24 cellular contexts compared by ENCODE assay signal in genomic region chr3:14150078-14150477, GRCh38. TPM values are rescaled to one million over a fixed set of nuclear protein-coding genes. Genes with fewer than 3 reads are reported as not detected.
DNase-seq lines count a peak whose midpoint lies in the region; ATAC-seq, FAIRE-seq and TF ChIP-seq lines count a peak whose summit lies in the region.
"Had no signal": no experiment of that assay in that cellular context is flagged by ENCODE, and none has a peak within 500 bp of the region (broad histone marks: within the 10 kb centered on the region; RNA-seq: fewer than 3 reads in every experiment).

No MANE protein-coding gene starts in this region.

- no peak for ATAC-seq in CD4-positive, alpha-beta T cell (ENCODE audit: poor library complexity)
- ATAC-seq in naive thymus-derived CD4-positive, alpha-beta T cell, result no peak
- no peak for ATAC-seq in PC-3
- ATAC-seq: A549; HepG2; stimulated activated memory B cell treated with anti-CD40 and anti-IgM and Interleukin-4, amounts not matched to agents 10 μg/mL and 1 μg/mL and 100 μg/mL, for 72 hours had no signal

- no peaks in the 10 kb centered on the region for H3K9me2 ChIP-seq in PC-3 (replicated peaks; ENCODE audit: low read length)

- H3K9me3 Mint-ChIP-seq in activated naive CD4-positive, alpha-beta T cell treated with anti-CD3 and anti-CD28 coated beads, Interleukin-2, amount 10 ng/mL, durations not matched to agents 7 days and 5 days, result no peaks in the 10 kb centered on the region
- H3K9me3 Mint-ChIP-seq in activated naive CD4-positive, alpha-beta T cell treated with anti-CD3 and anti-CD28 coated beads for 36 hours, result no peaks in the 10 kb centered on the region
- no peaks in the 10 kb centered on the region for H3K9me3 Mint-ChIP-seq in CD4-positive, alpha-beta T cell
- no peaks in the 10 kb centered on the region for H3K9me3 Mint-ChIP-seq in astrocyte (ENCODE audit: unreplicated experiment)
- H3K9me3 Mint-ChIP-seq in naive thymus-derived CD4-positive, alpha-beta T cell, result peaks cover 0 to 3% (median 0%) of the 10 kb centered on the region in 11 donors
- H3K9me3 Mint-ChIP-seq: stimulated activated memory B cell treated with anti-CD40 and anti-IgM and Interleukin-4, amounts not matched to agents 10 μg/mL and 1 μg/mL and 100 μg/mL, for 72 hours had no signal

- POLR2A ChIA-PET in CD4-positive, alpha-beta T cell (lab: Charles Lee), result interaction anchor here (1.7 kb wide), 1 partner anchor 29 kb away, joined by 6 read pairs; the partner anchor contains the start of genes LSM3 and XPC
- POLR2A ChIA-PET in naive thymus-derived CD4-positive, alpha-beta T cell (lab: Charles Lee), result interaction anchor here (0.9 to 2.9 kb wide), 4 partner anchors 21 to 38 kb away, joined by 3 to 12 read pairs (median 3); partner anchors contain the start of genes LSM3 and XPC
- POLR2A ChIA-PET in PC-3 (lab: Charles Lee; ENCODE audit: unreplicated experiment), result no interaction called here

- H3K4me3 ChIP-seq in astrocyte (ENCODE audit: insufficient read depth, low read depth, low read length) (no peak overlapping the region), PC-3 (ENCODE audit: low read length) (no peak overlapping the region)
- no peak overlapping the region for H3K4me3 ChIP-seq in naive thymus-derived CD4-positive, alpha-beta T cell (ENCODE audit: low read length)
- H3K4me3 ChIP-seq: A549, breast epithelium, HAP-1, smooth muscle cell, vagina had no signal

- H3K4me2 ChIP-seq in astrocyte (ENCODE audit: low read length) (no peak overlapping the region), PC-3 (ENCODE audit: low read length) (no peak overlapping the region)
- H3K4me2 ChIP-seq: A549, smooth muscle cell had no signal

- H3K27ac Mint-ChIP-seq in activated naive CD4-positive, alpha-beta T cell treated with anti-CD3 and anti-CD28 coated beads, Interleukin-2, amount 10 ng/mL, durations not matched to agents 7 days and 5 days, result peak overlapping the region; percentile 1
- H3K27ac Mint-ChIP-seq in activated naive CD4-positive, alpha-beta T cell treated with anti-CD3 and anti-CD28 coated beads for 36 hours, result no peak overlapping the region
- peak overlapping the region; percentile 68 for H3K27ac Mint-ChIP-seq in CD4-positive, alpha-beta T cell
- peak overlapping the region; percentile 77 for H3K27ac Mint-ChIP-seq in astrocyte (ENCODE audit: unreplicated experiment)
- H3K27ac Mint-ChIP-seq in naive thymus-derived CD4-positive, alpha-beta T cell, result peak overlapping the region in 8 of 9 donors; percentile 18 to 82 (median 62)

- H3F3A ChIP-seq in PC-3 (ENCODE audit: low read length, unreplicated experiment), result no peaks in the 10 kb centered on the region

- FAIRE-seq in astrocyte (lab: Jason Lieb, UNC), result no peak
- FAIRE-seq: A549, endothelial cell of umbilical vein, HepG2, keratinocyte had no signal

- no peak overlapping the region for H3K27ac ChIP-seq in CD4-positive, alpha-beta T cell (ENCODE audit: low read depth, low read length)
- H3K27ac ChIP-seq in astrocyte (ENCODE audit: low read depth, low read length), result no peak overlapping the region
- no peak overlapping the region for H3K27ac ChIP-seq in naive thymus-derived CD4-positive, alpha-beta T cell (ENCODE audit: low read depth, low read length)
- no peak overlapping the region for H3K27ac ChIP-seq in PC-3 (ENCODE audit: low read length)
- H3K27ac ChIP-seq: A549, vagina had no signal

- H3K9me3 ChIP-seq in CD4-positive, alpha-beta T cell (ENCODE audit: control insufficient read depth, low read length), result no peaks in the 10 kb centered on the region
- H3K9me3 ChIP-seq in astrocyte (ENCODE audit: insufficient read depth, low read depth, low read length), result no peaks in the 10 kb centered on the region
- H3K9me3 ChIP-seq in naive thymus-derived CD4-positive, alpha-beta T cell (ENCODE audit: control insufficient read depth in 2 of 3, low read length in 3 of 3), result no peaks in the 10 kb centered on the region
- H3K9me3 ChIP-seq in PC-3 (ENCODE audit: low read length), result no peaks in the 10 kb centered on the region
- H3K9me3 ChIP-seq: A549, breast epithelium, HAP-1, vagina had no signal

- H3K4me1 ChIP-seq in astrocyte (ENCODE audit: insufficient read depth, low read length) (peaks cover 9% of the 10 kb centered on the region), PC-3 (ENCODE audit: insufficient read depth, low read length) (peaks cover 9% of the 10 kb centered on the region)
- peaks cover 4 to 6% of the 10 kb centered on the region in 2 donors for H3K4me1 ChIP-seq in naive thymus-derived CD4-positive, alpha-beta T cell (ENCODE audit: control insufficient read depth in 2 of 2, insufficient read depth in 2 of 2, low read length in 2 of 2)

- peaks cover 2% of the 10 kb centered on the region for H3K79me2 ChIP-seq in astrocyte (ENCODE audit: insufficient read depth, low read length)
- no peaks in the 10 kb centered on the region for H3K79me2 ChIP-seq in PC-3 (ENCODE audit: low read length)

- peaks cover 47% of the 10 kb centered on the region for H3K36me3 Mint-ChIP-seq in activated naive CD4-positive, alpha-beta T cell treated with anti-CD3 and anti-CD28 coated beads, Interleukin-2, amount 10 ng/mL, durations not matched to agents 7 days and 5 days
- H3K36me3 Mint-ChIP-seq in activated naive CD4-positive, alpha-beta T cell treated with anti-CD3 and anti-CD28 coated beads for 36 hours (ENCODE audit: low read depth), result peaks cover 15% of the 10 kb centered on the region
- H3K36me3 Mint-ChIP-seq in CD4-positive, alpha-beta T cell (ENCODE audit: low read depth), result peaks cover 85% of the 10 kb centered on the region
- H3K36me3 Mint-ChIP-seq in astrocyte (ENCODE audit: low read depth, unreplicated experiment), result peaks cover 36% of the 10 kb centered on the region
- peaks cover 8 to 53% (median 19%) of the 10 kb centered on the region in 5 donors for H3K36me3 Mint-ChIP-seq in naive thymus-derived CD4-positive, alpha-beta T cell

- H3K36me3 ChIP-seq in astrocyte (ENCODE audit: insufficient read depth, low read length), result peaks cover 17% of the 10 kb centered on the region
- peaks cover 0 to 84% (median 14%) of the 10 kb centered on the region in 3 experiments for H3K36me3 ChIP-seq in naive thymus-derived CD4-positive, alpha-beta T cell (ENCODE audit: control insufficient read depth in 2 of 3, insufficient read depth in 3 of 3, low read length in 3 of 3)
- H3K36me3 ChIP-seq in PC-3 (ENCODE audit: low read depth, low read length), result peaks cover 7% of the 10 kb centered on the region; the same call in 1 of the 2 replicates
- H3K36me3 ChIP-seq: breast epithelium had no signal

- H2AFZ ChIP-seq in astrocyte (ENCODE audit: low read depth, low read length), result no peak overlapping the region
- no peak overlapping the region for H2AFZ ChIP-seq in PC-3 (ENCODE audit: low read length)

- H3K4me1 Mint-ChIP-seq in activated naive CD4-positive, alpha-beta T cell treated with anti-CD3 and anti-CD28 coated beads, Interleukin-2, amount 10 ng/mL, durations not matched to agents 7 days and 5 days, result peaks cover 6% of the 10 kb centered on the region
- peaks cover 4% of the 10 kb centered on the region for H3K4me1 Mint-ChIP-seq in activated naive CD4-positive, alpha-beta T cell treated with anti-CD3 and anti-CD28 coated beads for 36 hours (ENCODE audit: low read depth)
- H3K4me1 Mint-ChIP-seq in CD4-positive, alpha-beta T cell (ENCODE audit: low read depth), result peaks cover 12% of the 10 kb centered on the region
- peaks cover 11% of the 10 kb centered on the region for H3K4me1 Mint-ChIP-seq in astrocyte (ENCODE audit: low read depth, unreplicated experiment)
- H3K4me1 Mint-ChIP-seq in naive thymus-derived CD4-positive, alpha-beta T cell, result peaks cover 11 to 20% (median 17%) of the 10 kb centered on the region in 7 donors

- CTCF ChIA-PET in activated naive CD4-positive, alpha-beta T cell treated with anti-CD3 and anti-CD28 coated beads, Interleukin-2, amount 10 ng/mL, durations not matched to agents 7 days and 5 days (lab: Charles Lee), result interaction anchor here (0.8 to 1.1 kb wide), 2 partner anchors 9 to 18 kb away, joined by 3 to 4 read pairs; no protein-coding TSS in a partner anchor
- CTCF ChIA-PET in activated naive CD4-positive, alpha-beta T cell treated with anti-CD3 and anti-CD28 coated beads for 36 hours (lab: Charles Lee), result no interaction called here
- CTCF ChIA-PET in CD4-positive, alpha-beta T cell (lab: Charles Lee), result no interaction called here
- CTCF ChIA-PET in naive thymus-derived CD4-positive, alpha-beta T cell (lab: Charles Lee), result no interaction called here
- CTCF ChIA-PET in PC-3 (lab: Charles Lee), result no interaction called here

- no peak for TF ChIP-seq CTCF in CD4-positive, alpha-beta T cell (IDR thresholded peaks at IDR 0.05)
- no peak for TF ChIP-seq CTCF in astrocyte (IDR thresholded peaks at IDR 0.05; ENCODE audit: insufficient read depth, low read depth, low read length)
- no peak for TF ChIP-seq CTCF in PC-3 (conservative IDR thresholded peaks at IDR 0.05; ENCODE audit: low read depth, low read length)

- intact Hi-C loops in activated naive CD4-positive, alpha-beta T cell treated with anti-CD3 and anti-CD28 coated beads for 36 hours (cut with micrococcal nuclease), result no loop called here
- intact Hi-C loops in CD4-positive, alpha-beta T cell (cut with DNase I, micrococcal nuclease), result no loop called here
- intact Hi-C loops in naive thymus-derived CD4-positive, alpha-beta T cell (cut with micrococcal nuclease), result no loop called here
- intact Hi-C loops in PC-3 (cut with micrococcal nuclease), result no loop called here

- peaks cover 29% of the 10 kb centered on the region for H4K20me1 ChIP-seq in astrocyte (ENCODE audit: insufficient read depth, low read length)
- H4K20me1 ChIP-seq in PC-3 (ENCODE audit: low read length), result no peaks in the 10 kb centered on the region

- no peaks in the 10 kb centered on the region for H3K27me3 ChIP-seq in CD4-positive, alpha-beta T cell (ENCODE audit: control insufficient read depth, insufficient read depth, low read length)
- H3K27me3 ChIP-seq in astrocyte (ENCODE audit: insufficient read depth, low read length) (no peaks in the 10 kb centered on the region), PC-3 (ENCODE audit: low read length) (no peaks in the 10 kb centered on the region)
- H3K27me3 ChIP-seq in naive thymus-derived CD4-positive, alpha-beta T cell (ENCODE audit: control insufficient read depth in 2 of 2, insufficient read depth in 2 of 2, low read length in 2 of 2), result no peaks in the 10 kb centered on the region
- H3K27me3 ChIP-seq: breast epithelium, vagina had no signal

- H3K27me3 Mint-ChIP-seq in activated naive CD4-positive, alpha-beta T cell treated with anti-CD3 and anti-CD28 coated beads, Interleukin-2, amount 10 ng/mL, durations not matched to agents 7 days and 5 days, result no peaks in the 10 kb centered on the region
- no peaks in the 10 kb centered on the region for H3K27me3 Mint-ChIP-seq in activated naive CD4-positive, alpha-beta T cell treated with anti-CD3 and anti-CD28 coated beads for 36 hours (ENCODE audit: low read depth)
- no peaks in the 10 kb centered on the region for H3K27me3 Mint-ChIP-seq in CD4-positive, alpha-beta T cell
- H3K27me3 Mint-ChIP-seq in astrocyte (ENCODE audit: low read depth, unreplicated experiment), result no peaks in the 10 kb centered on the region
- no peaks in the 10 kb centered on the region for H3K27me3 Mint-ChIP-seq in naive thymus-derived CD4-positive, alpha-beta T cell
- H3K27me3 Mint-ChIP-seq: stimulated activated memory B cell treated with anti-CD40 and anti-IgM and Interleukin-4, amounts not matched to agents 10 μg/mL and 1 μg/mL and 100 μg/mL, for 72 hours had no signal

- no peak overlapping the region for H3K9ac ChIP-seq in astrocyte (ENCODE audit: low read length)
- no peak overlapping the region for H3K9ac ChIP-seq in PC-3 (ENCODE audit: low read length)

- no peak overlapping the region for H3K4me3 Mint-ChIP-seq in activated naive CD4-positive, alpha-beta T cell treated with anti-CD3 and anti-CD28 coated beads, Interleukin-2, amount 10 ng/mL, durations not matched to agents 7 days and 5 days
- H3K4me3 Mint-ChIP-seq in activated naive CD4-positive, alpha-beta T cell treated with anti-CD3 and anti-CD28 coated beads for 36 hours, result no peak overlapping the region
- H3K4me3 Mint-ChIP-seq in CD4-positive, alpha-beta T cell, result no peak overlapping the region
- no peak overlapping the region for H3K4me3 Mint-ChIP-seq in astrocyte (ENCODE audit: unreplicated experiment)
- H3K4me3 Mint-ChIP-seq in naive thymus-derived CD4-positive, alpha-beta T cell, result no peak overlapping the region
- H3K4me3 Mint-ChIP-seq: stimulated activated memory B cell treated with anti-CD40 and anti-IgM and Interleukin-4, amounts not matched to agents 10 μg/mL and 1 μg/mL and 100 μg/mL, for 72 hours had no signal

- peak; percentile 14 for DNase-seq in activated naive CD4-positive, alpha-beta T cell treated with anti-CD3 and anti-CD28 coated beads, Interleukin-2, amount 10 ng/mL, durations not matched to agents 7 days and 5 days
- no peak for DNase-seq in activated naive CD4-positive, alpha-beta T cell treated with anti-CD3 and anti-CD28 coated beads for 36 hours
- DNase-seq in CD4-positive, alpha-beta T cell, result no peak
- DNase-seq in astrocyte (ENCODE audit: low read depth), result no peak
- no peak for DNase-seq in naive thymus-derived CD4-positive, alpha-beta T cell
- no peak for DNase-seq in NCI-H774 (lab: John Stamatoyannopoulos, UW)
- no peak for DNase-seq in NCI-H2171 (lab: John Stamatoyannopoulos, UW)
- no peak for DNase-seq in PC-3
- DNase-seq: activated CD4-positive, alpha-beta T cell treated with anti-CD3 and anti-CD28 coated beads for 48 hours; amniotic stem cell; cortex of kidney; NCI-H1694 treated with DMSO at 0.1 percent for 48 hours; NCI-H2171 treated with DMSO at 0.1 percent for 48 hours; NCI-H526 treated with DMSO at 0.1 percent for 48 hours; retina had no signal

- BruUV-seq in PC-3 (replicated peaks; lab: Mats Ljungman, UMichigan), result no TSS peak

RNA-seq across cellular contexts. Expression of gene TMEM43, which starts 25.2 kb away (rescaled TPM):
- 10 to 100 TPM; 18.3 to 19.8 TPM for total RNA-seq in activated naive CD4-positive, alpha-beta T cell treated with anti-CD3 and anti-CD28 coated beads for 36 hours
- total RNA-seq in CD4-positive, alpha-beta T cell, result 10 to 100 TPM; 24.8 to 27.6 TPM
- total RNA-seq in astrocyte (76.7 and 79.2 TPM in 2 replicates), PC-3 (2014; rRNA removed) (78.6 and 83.1 TPM in 2 replicates)
- 10 to 100 TPM; 30.1 to 54.8 (median 46.5) TPM for total RNA-seq in naive thymus-derived CD4-positive, alpha-beta T cell
- 10 to 100 TPM; 55.6 to 55.8 TPM for polyA plus RNA-seq in naive thymus-derived CD4-positive, alpha-beta T cell

RNA-seq across cellular contexts. Expression of gene CHCHD4, which starts 25.4 kb away (rescaled TPM):
- 10 to 100 TPM; 16.2 to 17.9 TPM for total RNA-seq in activated naive CD4-positive, alpha-beta T cell treated with anti-CD3 and anti-CD28 coated beads for 36 hours
- total RNA-seq in CD4-positive, alpha-beta T cell, result 1 to 10 TPM in 1 of 2 experiments, under 1 TPM in 1; 0.50 to 1.1 TPM
- 10.3 TPM in 2 replicates for total RNA-seq in astrocyte
- 10 to 100 TPM in 1 of 5 experiments, 1 to 10 TPM in 4; 3.3 to 14.1 (median 8.4) TPM for total RNA-seq in naive thymus-derived CD4-positive, alpha-beta T cell
- 10 to 100 TPM in 1 of 2 donors, 1 to 10 TPM in 1; 9.8 to 12.6 TPM for polyA plus RNA-seq in naive thymus-derived CD4-positive, alpha-beta T cell
- total RNA-seq in PC-3 (2014; rRNA removed), result 39.5 and 43.3 TPM in 2 replicates

RNA-seq across cellular contexts. Expression of gene XPC, which starts 28.3 kb away (rescaled TPM):
- total RNA-seq in activated naive CD4-positive, alpha-beta T cell treated with anti-CD3 and anti-CD28 coated beads for 36 hours, result 10 to 100 TPM; 39.0 to 39.8 TPM
- 10 to 100 TPM; 59.2 to 65.1 TPM for total RNA-seq in CD4-positive, alpha-beta T cell
- total RNA-seq in astrocyte (28.2 and 33.6 TPM in 2 replicates), PC-3 (2014; rRNA removed) (24.3 and 26.1 TPM in 2 replicates)
- total RNA-seq in naive thymus-derived CD4-positive, alpha-beta T cell, result 10 to 100 TPM; 56.3 to 94.8 (median 78.1) TPM
- polyA plus RNA-seq in naive thymus-derived CD4-positive, alpha-beta T cell, result 10 to 100 TPM; 50.0 to 54.2 TPM

RNA-seq across cellular contexts. Expression of gene LSM3, which starts 28.5 kb away (rescaled TPM):
- total RNA-seq in activated naive CD4-positive, alpha-beta T cell treated with anti-CD3 and anti-CD28 coated beads for 36 hours, result 10 to 100 TPM; 26.1 to 26.2 TPM
- 1 to 10 TPM; 6.5 to 6.9 TPM for total RNA-seq in CD4-positive, alpha-beta T cell
- total RNA-seq in astrocyte, result 8.4 and 9.5 TPM in 2 replicates
- total RNA-seq in naive thymus-derived CD4-positive, alpha-beta T cell, result 10 to 100 TPM in 1 of 5 experiments, 1 to 10 TPM in 4; 6.0 to 14.1 (median 8.0) TPM
- polyA plus RNA-seq in naive thymus-derived CD4-positive, alpha-beta T cell, result 10 to 100 TPM; 10.5 to 26.2 TPM
- 22.0 and 27.2 TPM in 2 replicates for total RNA-seq in PC-3 (2014; rRNA removed)
